Comparison of ENCODE assay signal across 23 cellular contexts in the genomic region with DNA sequence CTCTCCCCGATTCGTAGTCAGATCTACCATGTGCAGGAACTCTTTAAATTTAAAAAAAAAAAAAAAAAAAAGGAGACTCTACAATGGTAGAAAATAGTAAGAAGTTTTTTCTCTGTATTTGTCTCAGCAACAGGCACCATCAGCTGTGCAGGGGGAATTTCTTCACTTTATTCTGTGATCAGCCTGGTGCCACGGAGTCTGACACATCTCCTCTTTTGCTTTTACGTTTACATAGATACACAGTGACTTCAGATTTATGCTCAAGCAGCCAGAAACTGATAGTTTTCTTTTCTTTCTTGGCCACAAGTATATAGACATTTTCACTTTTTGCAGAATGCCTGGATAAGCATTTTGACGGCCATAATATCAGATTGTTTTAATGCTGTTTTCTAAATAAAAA.
"Had no signal": no experiment of that assay in that cellular context is flagged by ENCODE, and none has a peak within 500 bp of the region (broad histone marks: within the 10 kb centered on the region; RNA-seq: fewer than 3 reads in every experiment).

No MANE protein-coding gene starts in this region.

- DNase-seq: activated CD4-positive, alpha-beta T cell treated with anti-CD3 and anti-CD28 coated beads for 1 hour; activated naive CD4-positive, alpha-beta T cell treated with anti-CD3 and anti-CD28 coated beads, Interleukin-2, amount 10 ng/mL, durations not matched to agents 7 days and 5 days; activated T-cell treated with anti-CD3 and anti-CD28 coated beads, Interleukin-2, amount 50 U/mL, for 1 hour; cerebellar nuclear complex; cortex of kidney; effector CD4-positive, alpha-beta T cell; foreskin keratinocyte; glutamatergic neuron; hypothalamus; kidney; left lung; mucosa of descending colon; psoas muscle; right cardiac atrium; stimulated activated CD4-positive, alpha-beta T cell treated with anti-CD3 and anti-CD28 coated beads, Interleukin-15, amount 100 ng/mL, for 24 hours; stimulated activated CD4-positive, alpha-beta T cell treated with anti-CD3 and anti-CD28 coated beads, Interleukin-2, amount 100 ng/mL, for 48 hours; stimulated activated naive CD8-positive, alpha-beta T cell treated with anti-CD3 and anti-CD28 coated beads, Interleukin-15, amount 100 ng/mL, for 72 hours; T1000; trophoblast cell had no signal

- H2AFZ ChIP-seq: neural progenitor cell had no signal

- H3K27ac ChIP-seq: foreskin keratinocyte, left lung, neural progenitor cell, psoas muscle, skin epidermis had no signal

- H3K4me2 ChIP-seq: neural progenitor cell had no signal

- H3K9ac ChIP-seq: neural progenitor cell had no signal

- H3K36me3 Mint-ChIP-seq: activated naive CD4-positive, alpha-beta T cell treated with anti-CD3 and anti-CD28 coated beads, Interleukin-2, amount 10 ng/mL, durations not matched to agents 7 days and 5 days; naive B cell; neural progenitor cell had no signal

- H3K36me3 ChIP-seq: left lung, neural progenitor cell had no signal

- H3K9me3 Mint-ChIP-seq: activated naive CD4-positive, alpha-beta T cell treated with anti-CD3 and anti-CD28 coated beads, Interleukin-2, amount 10 ng/mL, durations not matched to agents 7 days and 5 days; activated T-helper 2 cell treated with anti-CD3 and anti-CD28 coated beads, Interferon-gamma antibody, Interleukin-2, Interleukin-4, amounts not matched to agents 10 μg/mL and 5 μg/mL and 100 μg/mL, durations not matched to agents 14 hours and 24 hours and 36 hours; neural progenitor cell; stimulated activated naive CD8-positive, alpha-beta T cell treated with anti-CD3 and anti-CD28 coated beads, Interleukin-15, amount 100 ng/mL, for 72 hours had no signal

- H3K4me1 Mint-ChIP-seq: activated naive CD4-positive, alpha-beta T cell treated with anti-CD3 and anti-CD28 coated beads, Interleukin-2, amount 10 ng/mL, durations not matched to agents 7 days and 5 days; naive B cell; neural progenitor cell; stimulated activated naive CD8-positive, alpha-beta T cell treated with anti-CD3 and anti-CD28 coated beads, Interleukin-15, amount 100 ng/mL, for 72 hours had no signal

- H3K4me1 ChIP-seq: foreskin keratinocyte, left lung had no signal

- H3K27me3 Mint-ChIP-seq: activated naive CD4-positive, alpha-beta T cell treated with anti-CD3 and anti-CD28 coated beads, Interleukin-2, amount 10 ng/mL, durations not matched to agents 7 days and 5 days; naive B cell had no signal

- H3K4me3 Mint-ChIP-seq: activated naive CD4-positive, alpha-beta T cell treated with anti-CD3 and anti-CD28 coated beads, Interleukin-2, amount 10 ng/mL, durations not matched to agents 7 days and 5 days; naive B cell; neural progenitor cell; stimulated activated naive CD8-positive, alpha-beta T cell treated with anti-CD3 and anti-CD28 coated beads, Interleukin-15, amount 100 ng/mL, for 72 hours had no signal

- H3K27me3 ChIP-seq: foreskin keratinocyte, left lung, neural progenitor cell had no signal

- H3K9me3 ChIP-seq: left lung, mucosa of descending colon, psoas muscle had no signal

- H3K27ac Mint-ChIP-seq: activated naive CD4-positive, alpha-beta T cell treated with anti-CD3 and anti-CD28 coated beads, Interleukin-2, amount 10 ng/mL, durations not matched to agents 7 days and 5 days; activated T-helper 2 cell treated with anti-CD3 and anti-CD28 coated beads, Interferon-gamma antibody, Interleukin-2, Interleukin-4, amounts not matched to agents 10 μg/mL and 5 μg/mL and 100 μg/mL, durations not matched to agents 14 hours and 24 hours and 36 hours; naive B cell; neural progenitor cell; stimulated activated naive CD8-positive, alpha-beta T cell treated with anti-CD3 and anti-CD28 coated beads, Interleukin-15, amount 100 ng/mL, for 72 hours had no signal

- H3K4me3 ChIP-seq: left lung, mucosa of descending colon, neural progenitor cell, psoas muscle, skin epidermis had no signal
